ENCODE assay signal across 1 cellular context in genomic region chr10:12980080-12980656, GRCh38.
TF ChIP-seq lines count a peak whose summit lies in the region.

No MANE protein-coding gene starts in this region.

TF ChIP-seq in GM23338, 12 proteins besides CTCF, POLR2A, EP300 and RAD21 (continued from another document):
- TF ChIP-seq ZNF462 (CRISPR knock-in tag; IDR thresholded peaks at IDR 0.05) (no peak), EZH2 (IDR thresholded peaks at IDR 0.05; ENCODE audit: low read depth, unreplicated experiment) (no peak), NANOG (IDR thresholded peaks at IDR 0.05; ENCODE audit: borderline replicate concordance) (no peak), ZNF331 (CRISPR knock-in tag; IDR thresholded peaks at IDR 0.05; ENCODE audit: low read depth) (no peak), ZNF114 (CRISPR knock-in tag; IDR thresholded peaks at IDR 0.05) (no peak), EZH2phosphoT487 (IDR thresholded peaks at IDR 0.05; ENCODE audit: unreplicated experiment) (no peak), POLR2AphosphoS5 (IDR thresholded peaks at IDR 0.05; ENCODE audit: low read depth) (no peak), ETS1 (IDR thresholded peaks at IDR 0.05) (no peak), JUNB (IDR thresholded peaks at IDR 0.05; ENCODE audit: unreplicated experiment) (no peak)
TF ChIP-seq in GM23338: peak in this region for 0.
